26 cellular contexts compared by ENCODE assay signal in the genomic region with DNA sequence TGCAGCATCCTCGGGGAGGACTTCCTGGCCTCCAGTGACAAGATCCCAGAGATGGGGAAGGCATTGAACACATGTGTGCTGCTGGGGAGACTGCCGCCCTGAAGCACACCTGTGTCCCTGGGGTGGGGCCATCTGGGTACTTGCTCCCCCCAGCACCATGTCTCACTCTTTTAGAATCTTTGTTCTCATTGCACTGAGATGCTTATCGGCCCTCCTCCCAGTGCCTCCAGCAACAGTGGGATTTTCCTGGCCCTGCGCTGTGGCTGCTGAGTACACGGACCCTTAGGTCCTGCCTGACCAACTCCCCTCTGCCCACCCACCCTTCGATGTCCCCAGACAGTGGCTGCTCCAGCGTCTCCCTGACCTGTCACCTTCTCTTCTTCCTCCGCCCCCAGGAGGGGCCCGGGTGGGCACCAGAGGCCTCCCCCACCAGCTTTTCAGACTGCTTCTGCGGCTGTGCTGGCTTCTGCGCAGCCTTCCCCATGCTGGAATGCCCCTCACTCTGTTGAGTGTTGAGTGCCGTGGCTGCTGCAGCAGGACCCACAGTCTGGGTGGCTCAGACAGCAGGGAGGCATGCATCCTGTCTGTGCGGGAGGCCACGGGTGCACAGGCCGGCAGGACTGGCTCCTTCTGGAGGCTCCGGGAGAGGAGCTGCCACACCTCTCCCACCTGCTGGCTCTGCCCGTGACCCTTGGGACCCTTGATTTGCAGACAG.
"Had no signal": no experiment of that assay in that cellular context is flagged by ENCODE, and none has a peak within 500 bp of the region (broad histone marks: within the 10 kb centered on the region; RNA-seq: fewer than 3 reads in every experiment).

No MANE protein-coding gene starts in this region.

- H3K36me3 Mint-ChIP-seq: activated naive CD8-positive, alpha-beta T cell; naive thymus-derived CD4-positive, alpha-beta T cell had no signal

- H3K9me3 ChIP-seq: colonic mucosa, right lobe of liver, thyroid gland, upper lobe of right lung had no signal

- H3K36me3 ChIP-seq: colonic mucosa, heart right ventricle, right lobe of liver, thyroid gland, upper lobe of right lung had no signal

- ATAC-seq: activated CD4-positive, alpha-beta T cell treated with anti-CD3 and anti-CD28 coated beads for 36 hours; activated CD8-positive, alpha-beta T cell treated with anti-CD3 and anti-CD28 coated beads, Interleukin-2, amount 10 ng/mL, durations not matched to agents 7 days and 5 days; activated T-cell treated with anti-CD3 and anti-CD28 coated beads, Interleukin-2, amount 50 U/mL, for 72 hours; effector memory CD8-positive, alpha-beta T cell; heart right ventricle; left ventricle myocardium superior; naive thymus-derived CD4-positive, alpha-beta T cell; upper lobe of right lung had no signal

- H3K27me3 Mint-ChIP-seq: activated CD4-positive, alpha-beta T cell treated with anti-CD3 and anti-CD28 coated beads for 36 hours; effector memory CD8-positive, alpha-beta T cell; naive thymus-derived CD4-positive, alpha-beta T cell; stimulated activated naive CD8-positive, alpha-beta T cell treated with anti-CD3 and anti-CD28 coated beads, Interleukin-15, Interleukin-2, amounts not matched to agents 100 ng/mL and 50 ng/mL, for 24 hours had no signal

- H3K27me3 ChIP-seq: colonic mucosa, right lobe of liver, thyroid gland, upper lobe of right lung had no signal

- H3K27ac Mint-ChIP-seq: activated CD4-positive, alpha-beta T cell treated with anti-CD3 and anti-CD28 coated beads for 36 hours; activated CD8-positive, alpha-beta T cell treated with anti-CD3 and anti-CD28 coated beads, Interleukin-2, amount 10 ng/mL, durations not matched to agents 7 days and 5 days; activated naive CD8-positive, alpha-beta T cell; activated T-cell treated with anti-CD3 and anti-CD28 coated beads, Interleukin-2, amount 50 U/mL, for 72 hours; effector memory CD8-positive, alpha-beta T cell; naive thymus-derived CD4-positive, alpha-beta T cell; stimulated activated naive CD8-positive, alpha-beta T cell treated with anti-CD3 and anti-CD28 coated beads, Interleukin-15, Interleukin-2, amounts not matched to agents 100 ng/mL and 50 ng/mL, for 24 hours had no signal

- H3K4me3 ChIP-seq: colonic mucosa, dorsolateral prefrontal cortex, heart right ventricle, right lobe of liver, skin epidermis, thyroid gland, upper lobe of right lung had no signal

- H3K4me1 Mint-ChIP-seq: activated CD4-positive, alpha-beta T cell treated with anti-CD3 and anti-CD28 coated beads for 36 hours; naive thymus-derived CD4-positive, alpha-beta T cell had no signal

- H3K4me3 Mint-ChIP-seq: activated CD4-positive, alpha-beta T cell treated with anti-CD3 and anti-CD28 coated beads for 36 hours; activated CD8-positive, alpha-beta T cell treated with anti-CD3 and anti-CD28 coated beads, Interleukin-2, amount 10 ng/mL, durations not matched to agents 7 days and 5 days; activated naive CD8-positive, alpha-beta T cell; activated T-cell treated with anti-CD3 and anti-CD28 coated beads, Interleukin-2, amount 50 U/mL, for 72 hours; effector memory CD8-positive, alpha-beta T cell; naive thymus-derived CD4-positive, alpha-beta T cell; stimulated activated naive CD8-positive, alpha-beta T cell treated with anti-CD3 and anti-CD28 coated beads, Interleukin-15, Interleukin-2, amounts not matched to agents 100 ng/mL and 50 ng/mL, for 24 hours had no signal

- H3K4me1 ChIP-seq: colonic mucosa, heart right ventricle, right lobe of liver, thyroid gland, upper lobe of right lung had no signal

- H3K27ac ChIP-seq: colonic mucosa, dorsolateral prefrontal cortex, heart right ventricle, right lobe of liver, skin epidermis, thyroid gland, upper lobe of right lung had no signal

- DNase-seq: activated CD4-positive, alpha-beta T cell treated with anti-CD3 and anti-CD28 coated beads for 36 hours; activated CD4-positive, CD25-positive, alpha-beta regulatory T cell; activated CD8-positive, alpha-beta T cell treated with anti-CD3 and anti-CD28 coated beads, Interleukin-2, amount 10 ng/mL, durations not matched to agents 7 days and 5 days; activated naive CD4-positive, alpha-beta T cell treated with Interleukin-2 at 50 U/mL for 16 hours; activated T-cell treated with anti-CD3 and anti-CD28 coated beads for 4 hours; activated T-cell treated with anti-CD3 and anti-CD28 coated beads, Interleukin-2, amount 50 U/mL, for 72 hours; anterior cingulate cortex; colonic mucosa; dorsolateral prefrontal cortex; effector memory CD8-positive, alpha-beta T cell; heart right ventricle; left ventricle myocardium superior; mammary epithelial cell; midbrain; naive thymus-derived CD4-positive, alpha-beta T cell; nucleus accumbens; stimulated activated CD4-positive, alpha-beta T cell treated with anti-CD3 and anti-CD28 coated beads, Interleukin-12 subunit alpha, Interleukin-12 subunit beta, amount 100 ng/mL, for 4 hours; stimulated activated CD4-positive, alpha-beta T cell treated with anti-CD3 and anti-CD28 coated beads, Interleukin-4, amount 100 ng/mL, for 1 hour; substantia nigra; T-helper 1 cell; thyroid gland; upper lobe of right lung had no signal
